ENCODE assay signal across 8 cellular contexts in the genomic region with DNA sequence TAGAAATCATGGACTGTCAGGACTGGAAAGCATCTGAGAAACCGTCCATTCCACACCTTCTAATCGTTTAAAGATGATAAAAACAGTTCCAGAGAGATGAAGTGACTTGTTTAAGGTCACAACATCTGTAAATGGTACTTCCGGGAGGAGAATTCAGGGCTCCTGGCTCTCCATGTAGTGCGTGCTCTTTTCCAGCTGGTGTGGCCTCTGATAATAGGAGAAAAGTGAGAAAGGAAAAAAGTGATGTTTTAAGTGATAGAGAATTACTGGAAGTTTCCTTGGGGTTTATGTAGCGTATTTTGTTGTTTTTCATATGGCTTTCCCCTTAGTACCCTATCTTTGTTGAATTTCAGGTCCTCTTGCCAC. TPM values are rescaled to one million over a fixed set of nuclear protein-coding genes. Genes with fewer than 3 reads are reported as not detected.
DNase-seq lines count a peak whose midpoint lies in the region; ATAC-seq and TF ChIP-seq lines count a peak whose summit lies in the region.

No MANE protein-coding gene starts in this region.

- H3K4me3 ChIP-seq in iPS DF 6.9 (ENCODE audit: low read length) (peak overlapping the region; percentile 87; the same call in 1 of the 2 replicates), stomach (peak overlapping the region; percentile 64 to 94 (median 78))

- 100% methylated on average over 1 of the region's 5 CpGs for WGBS in iPS DF 6.9 (ENCODE audit: insufficient coverage, insufficient read length)
- WGBS in stomach, 5 donors: 2 to 7% (median 5%) methylated on average over 5 of the region's 5 CpGs

- no peaks in the 10 kb centered on the region for H3K9me3 Mint-ChIP-seq in activated B cell treated with CpG ODN at 0.5 μM for 24 hours

- CTCF ChIA-PET in activated B cell treated with CpG ODN at 0.5 μM for 24 hours (lab: Charles Lee): interaction anchor here (0.6 to 2.2 kb wide), 2 partner anchors 8 to 456 kb away, joined by 3 to 9 read pairs; a partner anchor contains a TSS

- H3K4me1 ChIP-seq in iPS DF 6.9 (ENCODE audit: control insufficient read depth, insufficient read depth, low read length) (no peaks in the 10 kb centered on the region), stomach (peaks cover 21 to 59% (median 35%) of the 10 kb centered on the region in 4 donors)

- H3K4me3 Mint-ChIP-seq in activated B cell treated with CpG ODN at 0.5 μM for 24 hours: peak overlapping the region; percentile 100

- intact Hi-C loops in activated B cell treated with CpG ODN at 0.5 μM for 24 hours (cut with micrococcal nuclease) (loop anchor here (5.0 to 10.0 kb wide), 5 partner anchors 301 to 854 kb away; a partner anchor contains a TSS), stomach (cut with DNase I; ENCODE audit: low total_unique reads) (no loop called here)

- H3K4me1 Mint-ChIP-seq in activated B cell treated with CpG ODN at 0.5 μM for 24 hours: peaks cover 32% of the 10 kb centered on the region

- H3K36me3 ChIP-seq in iPS DF 6.9 (ENCODE audit: control insufficient read depth, insufficient read depth, low read length) (peaks cover 4% of the 10 kb centered on the region; the same call in 1 of the 2 replicates), stomach (peaks cover 26 to 43% (median 35%) of the 10 kb centered on the region in 4 donors)

- TF ChIP-seq EP300 in stomach (IDR thresholded peaks at IDR 0.05): no peak

- H3K27ac ChIP-seq in iPS DF 6.9 (ENCODE audit: low read length): no peak overlapping the region
- H3K27ac ChIP-seq in stomach: peak overlapping the region; percentile 93 to 96 (median 94)

- TF ChIP-seq POLR2A in stomach (IDR thresholded peaks at IDR 0.05): no peak

- H3K9me3 ChIP-seq in iPS DF 6.9 (ENCODE audit: control insufficient read depth, insufficient read depth, low read length) (no peaks in the 10 kb centered on the region), stomach (no peaks in the 10 kb centered on the region)

- peak; percentile 37 for DNase-seq in DMS 273 (lab: John Stamatoyannopoulos, UW; ENCODE audit: unreplicated experiment)
- no peak for DNase-seq in DMS 273 treated with DMSO at 0.1 percent for 48 hours (lab: John Stamatoyannopoulos, UW)
- DNase-seq in activated B cell treated with CpG ODN at 0.5 μM for 24 hours: no peak
- no peak for DNase-seq in iPS DF 6.9 (ENCODE audit: low read depth, low spot score)
- DNase-seq in stomach: no peak
- DNase-seq in anterior cingulate cortex (lab: John Stamatoyannopoulos, UW): no peak

- H3K36me3 Mint-ChIP-seq in activated B cell treated with CpG ODN at 0.5 μM for 24 hours (ENCODE audit: low read depth): peaks cover 57% of the 10 kb centered on the region

- ATAC-seq in HG02938 (IDR thresholded peaks at IDR 0.05; ENCODE audit: unreplicated experiment): peak; percentile 16
- ATAC-seq in activated B cell treated with CpG ODN at 0.5 μM for 24 hours (ENCODE audit: low read depth): no peak
- ATAC-seq in HG02970 (IDR thresholded peaks at IDR 0.05; ENCODE audit: low FRiP score, unreplicated experiment): no peak

- peak overlapping the region; percentile 100 for H3K27ac Mint-ChIP-seq in activated B cell treated with CpG ODN at 0.5 μM for 24 hours

- TF ChIP-seq CTCF in activated B cell treated with CpG ODN at 0.5 μM for 24 hours (IDR thresholded peaks at IDR 0.05) (no peak), stomach (IDR thresholded peaks at IDR 0.05) (no peak)

- H3K27me3 ChIP-seq in iPS DF 6.9 (ENCODE audit: control insufficient read depth, insufficient read depth, low read length): no peaks in the 10 kb centered on the region
- H3K27me3 ChIP-seq in stomach: no peaks in the 10 kb centered on the region

- POLR2A ChIA-PET in activated B cell treated with CpG ODN at 0.5 μM for 24 hours (lab: Charles Lee): interaction anchor here (0.5 to 1.8 kb wide), 3 partner anchors 9 to 773 kb away, joined by 3 to 12 read pairs (median 5); no protein-coding TSS in a partner anchor

- H3K27me3 Mint-ChIP-seq in activated B cell treated with CpG ODN at 0.5 μM for 24 hours: no peaks in the 10 kb centered on the region

RNA-seq across cellular contexts. Expression of a gene that starts 0.7 kb away (rescaled TPM):
- total RNA-seq in activated B cell treated with CpG ODN at 0.5 μM for 24 hours (20.0 and 23.8 TPM in 2 replicates), stomach (10 to 100 TPM; 10.5 to 22.0 (median 11.3) TPM)
- polyA plus RNA-seq in stomach: 10 to 100 TPM in 1 of 3 donors, 1 to 10 TPM in 2; 6.3 to 11.2 (median 7.0) TPM

RNA-seq across cellular contexts. Expression of a gene that starts 8.5 kb away (rescaled TPM):
- total RNA-seq in activated B cell treated with CpG ODN at 0.5 μM for 24 hours: 25.0 and 25.2 TPM in 2 replicates
- total RNA-seq in stomach: 10 to 100 TPM; 13.4 to 35.7 (median 28.1) TPM
- 10 to 100 TPM in 1 of 3 donors, 1 to 10 TPM in 2; 4.9 to 11.6 (median 8.3) TPM for polyA plus RNA-seq in stomach
